ENCODE assay signal across 1 cellular context in the genomic region with DNA sequence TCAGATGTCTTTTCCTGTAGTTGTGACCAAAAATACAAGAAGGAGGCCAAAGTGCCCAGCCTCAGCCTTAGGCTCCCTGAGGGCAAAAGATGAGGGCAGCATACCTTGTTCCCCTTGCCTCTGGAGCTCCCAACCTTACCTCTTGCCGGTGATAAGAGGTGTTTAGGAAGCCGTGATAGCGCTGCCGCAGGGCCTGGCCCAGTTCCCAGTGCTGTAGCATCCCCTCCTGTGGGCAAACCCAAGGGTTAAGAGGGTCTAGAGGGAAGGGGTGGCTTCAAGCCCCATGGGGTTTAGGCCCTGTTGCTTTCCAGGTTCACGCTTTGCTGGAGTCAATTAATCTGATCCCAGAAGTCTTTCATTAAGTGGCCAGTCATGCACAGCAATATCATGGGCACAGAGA.
TF ChIP-seq lines count a peak whose summit lies in the region.

No MANE protein-coding gene starts in this region.

TF ChIP-seq in GM12878, 131 proteins besides CTCF, POLR2A, EP300 and RAD21:
- no peak for TF ChIP-seq FOS (IDR thresholded peaks at IDR 0.05; ENCODE audit: borderline replicate concordance, extremely low read depth, insufficient read length)
- TF ChIP-seq SUPT20H (IDR thresholded peaks at IDR 0.05; ENCODE audit: borderline replicate concordance, control insufficient read depth, low read depth, low read length): no peak
- no peak for TF ChIP-seq EGR1 (IDR thresholded peaks at IDR 0.05; ENCODE audit: borderline replicate concordance in 1 of 2, low read depth in 2 of 2, low read length in 2 of 2)
- TF ChIP-seq CBX3 (IDR thresholded peaks at IDR 0.05; ENCODE audit: borderline replicate concordance, low read depth): no peak
- TF ChIP-seq, protein P1, sequence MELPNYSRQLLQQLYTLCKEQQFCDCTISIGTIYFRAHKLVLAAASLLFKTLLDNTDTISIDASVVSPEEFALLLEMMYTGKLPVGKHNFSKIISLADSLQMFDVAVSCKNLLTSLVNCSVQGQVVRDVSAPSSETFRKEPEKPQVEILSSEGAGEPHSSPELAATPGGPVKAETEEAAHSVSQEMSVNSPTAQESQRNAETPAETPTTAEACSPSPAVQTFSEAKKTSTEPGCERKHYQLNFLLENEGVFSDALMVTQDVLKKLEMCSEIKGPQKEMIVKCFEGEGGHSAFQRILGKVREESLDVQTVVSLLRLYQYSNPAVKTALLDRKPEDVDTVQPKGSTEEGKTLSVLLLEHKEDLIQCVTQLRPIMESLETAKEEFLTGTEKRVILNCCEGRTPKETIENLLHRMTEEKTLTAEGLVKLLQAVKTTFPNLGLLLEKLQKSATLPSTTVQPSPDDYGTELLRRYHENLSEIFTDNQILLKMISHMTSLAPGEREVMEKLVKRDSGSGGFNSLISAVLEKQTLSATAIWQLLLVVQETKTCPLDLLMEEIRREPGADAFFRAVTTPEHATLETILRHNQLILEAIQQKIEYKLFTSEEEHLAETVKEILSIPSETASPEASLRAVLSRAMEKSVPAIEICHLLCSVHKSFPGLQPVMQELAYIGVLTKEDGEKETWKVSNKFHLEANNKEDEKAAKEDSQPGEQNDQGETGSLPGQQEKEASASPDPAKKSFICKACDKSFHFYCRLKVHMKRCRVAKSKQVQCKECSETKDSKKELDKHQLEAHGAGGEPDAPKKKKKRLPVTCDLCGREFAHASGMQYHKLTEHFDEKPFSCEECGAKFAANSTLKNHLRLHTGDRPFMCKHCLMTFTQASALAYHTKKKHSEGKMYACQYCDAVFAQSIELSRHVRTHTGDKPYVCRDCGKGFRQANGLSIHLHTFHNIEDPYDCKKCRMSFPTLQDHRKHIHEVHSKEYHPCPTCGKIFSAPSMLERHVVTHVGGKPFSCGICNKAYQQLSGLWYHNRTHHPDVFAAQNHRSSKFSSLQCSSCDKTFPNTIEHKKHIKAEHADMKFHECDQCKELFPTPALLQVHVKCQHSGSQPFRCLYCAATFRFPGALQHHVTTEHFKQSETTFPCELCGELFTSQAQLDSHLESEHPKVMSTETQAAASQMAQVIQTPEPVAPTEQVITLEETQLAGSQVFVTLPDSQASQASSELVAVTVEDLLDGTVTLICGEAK (IDR thresholded peaks at IDR 0.05; ENCODE audit: borderline replicate concordance): no peak
- no peak for TF ChIP-seq ATF7 (IDR thresholded peaks at IDR 0.05; ENCODE audit: low read depth)
- TF ChIP-seq MYC (IDR thresholded peaks at IDR 0.05; ENCODE audit: insufficient read depth, insufficient read length, insufficient replicate concordance, low read length, severe bottlenecking): no peak
- no peak for TF ChIP-seq NFYA (IDR thresholded peaks at IDR 0.05; ENCODE audit: borderline replicate concordance, low read depth, low read length)
- TF ChIP-seq POLR2AphosphoS2 (IDR thresholded peaks at IDR 0.05; ENCODE audit: low read depth, low read length): no peak
- no peak for TF ChIP-seq FOXK2 (IDR thresholded peaks at IDR 0.05)
- no peak for TF ChIP-seq WRNIP1 (IDR thresholded peaks at IDR 0.05; ENCODE audit: borderline replicate concordance, low read depth, low read length)
- no peak for TF ChIP-seq NRF1 (conservative IDR thresholded peaks at IDR 0.05; ENCODE audit: low read depth, low read length)
- TF ChIP-seq NFIC (IDR thresholded peaks at IDR 0.05; ENCODE audit: low read depth, low read length): no peak
- TF ChIP-seq, protein P2, sequence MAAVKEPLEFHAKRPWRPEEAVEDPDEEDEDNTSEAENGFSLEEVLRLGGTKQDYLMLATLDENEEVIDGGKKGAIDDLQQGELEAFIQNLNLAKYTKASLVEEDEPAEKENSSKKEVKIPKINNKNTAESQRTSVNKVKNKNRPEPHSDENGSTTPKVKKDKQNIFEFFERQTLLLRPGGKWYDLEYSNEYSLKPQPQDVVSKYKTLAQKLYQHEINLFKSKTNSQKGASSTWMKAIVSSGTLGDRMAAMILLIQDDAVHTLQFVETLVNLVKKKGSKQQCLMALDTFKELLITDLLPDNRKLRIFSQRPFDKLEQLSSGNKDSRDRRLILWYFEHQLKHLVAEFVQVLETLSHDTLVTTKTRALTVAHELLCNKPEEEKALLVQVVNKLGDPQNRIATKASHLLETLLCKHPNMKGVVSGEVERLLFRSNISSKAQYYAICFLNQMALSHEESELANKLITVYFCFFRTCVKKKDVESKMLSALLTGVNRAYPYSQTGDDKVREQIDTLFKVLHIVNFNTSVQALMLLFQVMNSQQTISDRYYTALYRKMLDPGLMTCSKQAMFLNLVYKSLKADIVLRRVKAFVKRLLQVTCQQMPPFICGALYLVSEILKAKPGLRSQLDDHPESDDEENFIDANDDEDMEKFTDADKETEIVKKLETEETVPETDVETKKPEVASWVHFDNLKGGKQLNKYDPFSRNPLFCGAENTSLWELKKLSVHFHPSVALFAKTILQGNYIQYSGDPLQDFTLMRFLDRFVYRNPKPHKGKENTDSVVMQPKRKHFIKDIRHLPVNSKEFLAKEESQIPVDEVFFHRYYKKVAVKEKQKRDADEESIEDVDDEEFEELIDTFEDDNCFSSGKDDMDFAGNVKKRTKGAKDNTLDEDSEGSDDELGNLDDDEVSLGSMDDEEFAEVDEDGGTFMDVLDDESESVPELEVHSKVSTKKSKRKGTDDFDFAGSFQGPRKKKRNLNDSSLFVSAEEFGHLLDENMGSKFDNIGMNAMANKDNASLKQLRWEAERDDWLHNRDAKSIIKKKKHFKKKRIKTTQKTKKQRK (IDR thresholded peaks at IDR 0.05; ENCODE audit: low read depth, low read length): no peak
- TF ChIP-seq PAX8 (IDR thresholded peaks at IDR 0.05): no peak
- no peak for TF ChIP-seq BACH1 (IDR thresholded peaks at IDR 0.05; ENCODE audit: borderline replicate concordance)
